1 cellular context compared by ENCODE assay signal in genomic region chr10:68988530-68989316, GRCh38.
TF ChIP-seq lines count a peak whose summit lies in the region.

KIFBP (plus strand) TSS chr10:68988803; CDS start chr10:68988833, 30 bp downstream.

TF ChIP-seq in H1, 55 proteins besides CTCF, POLR2A, EP300 and RAD21 (continued from another document):
- TF ChIP-seq CHD7 (IDR thresholded peaks at IDR 0.05; ENCODE audit: insufficient replicate concordance, low read length) (no peak), KDM5A (IDR thresholded peaks at IDR 0.05; ENCODE audit: low read length) (0 out of 2 replicates have a peak, but pooled peaks have one; percentile 21), TEAD4 (IDR thresholded peaks at IDR 0.05; ENCODE audit: low read depth, low read length) (peak; percentile 71; the same call in 1 of the 2 replicates), CEBPB (IDR thresholded peaks at IDR 0.05; ENCODE audit: low read depth, low read length) (no peak), TAF7 (optimal IDR thresholded peaks at IDR 0.05; ENCODE audit: borderline replicate concordance, low read depth, low read length) (peak; percentile 88), CBX5 (IDR thresholded peaks at IDR 0.05; ENCODE audit: low read depth, low read length) (no peak), BCL11A (IDR thresholded peaks at IDR 0.05; ENCODE audit: low read depth in 2 of 2, low read length in 2 of 2) (no peak), BACH1 (IDR thresholded peaks at IDR 0.05; ENCODE audit: low read length) (peak; percentile 73), SP4 (IDR thresholded peaks at IDR 0.05; ENCODE audit: low read length) (no peak), POU5F1 (IDR thresholded peaks at IDR 0.05; ENCODE audit: low read depth, low read length) (peak; percentile 47; the same call in 1 of the 2 replicates), NANOG (IDR thresholded peaks at IDR 0.05; ENCODE audit: insufficient read depth, low read depth, low read length, poor library complexity, severe bottlenecking) (no peak), CTBP2 (IDR thresholded peaks at IDR 0.05; ENCODE audit: borderline replicate concordance, insufficient read depth, insufficient read length, low read length) (no peak), ATF2 (IDR thresholded peaks at IDR 0.05; ENCODE audit: low read length) (peak; percentile 63; the same call in 1 of the 2 replicates), RFX5 (IDR thresholded peaks at IDR 0.05; ENCODE audit: borderline replicate concordance, low read depth, low read length) (no peak), SIX5 (IDR thresholded peaks at IDR 0.05; ENCODE audit: low read depth, low read length) (no peak), HDAC6 (IDR thresholded peaks at IDR 0.05; ENCODE audit: low read depth, low read length) (no peak), USF2 (IDR thresholded peaks at IDR 0.05; ENCODE audit: low read length) (no peak), HDAC2 (IDR thresholded peaks at IDR 0.05; ENCODE audit: borderline replicate concordance in 1 of 2, low read depth in 2 of 2, low read length in 2 of 2) (peak in 1 of 2 experiments; percentile 26; a peak in 1 of 4 replicates), GTF2F1 (IDR thresholded peaks at IDR 0.05; ENCODE audit: borderline replicate concordance, low read depth, low read length) (no peak), CREB1 (IDR thresholded peaks at IDR 0.05) (peak; percentile 74; the same call in 1 of the 2 replicates), TAF1 (IDR thresholded peaks at IDR 0.05; ENCODE audit: low read depth, low read length) (peak; percentile 93), MAFK (IDR thresholded peaks at IDR 0.05; ENCODE audit: low read depth, low read length) (no peak), CHD1 (IDR thresholded peaks at IDR 0.05; ENCODE audit: low read depth, low read length) (no peak), KDM1A (IDR thresholded peaks at IDR 0.05; ENCODE audit: borderline replicate concordance, low read length) (no peak), NRF1 (IDR thresholded peaks at IDR 0.05; ENCODE audit: low read depth, low read length) (no peak), YY1 (IDR thresholded peaks at IDR 0.05; ENCODE audit: low read depth, low read length) (peak; percentile 39; the same call in 1 of the 2 replicates), TCF12 (IDR thresholded peaks at IDR 0.05; ENCODE audit: low read depth, low read length) (no peak), ZNF274 (IDR thresholded peaks at IDR 0.05; ENCODE audit: borderline replicate concordance, extremely low read depth, low read length) (no peak), SIRT6 (IDR thresholded peaks at IDR 0.05; ENCODE audit: low read length) (no peak), TBP (IDR thresholded peaks at IDR 0.05; ENCODE audit: low read depth, low read length) (peak; percentile 88), RXRA (IDR thresholded peaks at IDR 0.05; ENCODE audit: insufficient read depth, low read depth, low read length) (no peak), SAP30 (IDR thresholded peaks at IDR 0.05; ENCODE audit: insufficient read depth, insufficient replicate concordance, low read length) (peak; percentile 17), ATF3 (IDR thresholded peaks at IDR 0.05; ENCODE audit: insufficient read depth, low read depth, low read length) (peak; percentile 59; the same call in 1 of the 2 replicates), GABPA (IDR thresholded peaks at IDR 0.05; ENCODE audit: borderline replicate concordance, insufficient read depth, low read length) (no peak), SIN3A (conservative IDR thresholded peaks at IDR 0.05 in 1 of 2, IDR thresholded peaks at IDR 0.05 in 1 of 2; ENCODE audit: low read depth in 1 of 2, low read length in 2 of 2) (peak in 1 of 2 experiments; percentile 71; a peak in 2 of 4 replicates), CBX8 (IDR thresholded peaks at IDR 0.05; ENCODE audit: borderline replicate concordance, low read depth, low read length) (no peak), BRCA1 (IDR thresholded peaks at IDR 0.05; ENCODE audit: low read depth, low read length) (no peak), JUN (IDR thresholded peaks at IDR 0.05; ENCODE audit: low read depth, low read length) (no peak), SP1 (IDR thresholded peaks at IDR 0.05; ENCODE audit: low read depth, low read length) (peak; percentile 77; the same call in 1 of the 2 replicates), POLR2AphosphoS5 (IDR thresholded peaks at IDR 0.05; ENCODE audit: low read depth, low read length) (peak; percentile 93), SP2 (IDR thresholded peaks at IDR 0.05; ENCODE audit: low read length) (no peak), RBBP5 (IDR thresholded peaks at IDR 0.05; ENCODE audit: borderline replicate concordance, low read depth, low read length) (peak; percentile 92)
TF ChIP-seq in H1: peak in this region for 21.
